Comparison of ENCODE assay signal across 10 cellular contexts in the genomic region with DNA sequence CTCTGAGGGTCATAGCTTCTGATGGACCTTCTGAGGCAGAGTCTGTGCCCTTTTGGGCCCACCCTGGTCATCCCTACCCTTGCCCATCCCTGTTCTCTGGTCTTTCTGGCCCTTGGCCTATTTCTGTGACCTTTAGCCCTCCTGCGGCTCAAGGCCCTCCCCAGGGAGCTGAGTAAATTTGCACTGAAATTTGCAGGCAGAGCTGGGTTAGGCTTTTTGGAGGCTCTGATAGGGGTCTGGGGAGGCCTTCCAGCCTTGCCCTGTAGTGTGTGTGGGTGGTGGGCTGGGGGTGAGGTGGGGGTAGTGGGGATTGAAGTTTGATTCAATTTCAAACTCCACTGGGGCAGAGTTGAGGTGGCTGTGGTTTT. TPM values are rescaled to one million over a fixed set of nuclear protein-coding genes. Genes with fewer than 3 reads are reported as not detected.
DNase-seq lines count a peak whose midpoint lies in the region; ATAC-seq and TF ChIP-seq lines count a peak whose summit lies in the region.
"Had no signal": no experiment of that assay in that cellular context is flagged by ENCODE, and none has a peak within 500 bp of the region (broad histone marks: within the 10 kb centered on the region; RNA-seq: fewer than 3 reads in every experiment).

No MANE protein-coding gene starts in this region.

- POLR2A ChIA-PET in activated CD4-positive, alpha-beta T cell treated with anti-CD3 and anti-CD28 coated beads for 36 hours (lab: Charles Lee), result interaction anchor here (1.0 kb wide), 2 partner anchors 20 to 154 kb away, joined by 3 read pairs; no protein-coding TSS in a partner anchor
- POLR2A ChIA-PET in activated CD8-positive, alpha-beta T cell treated with anti-CD3 and anti-CD28 coated beads, Interleukin-2, amount 10 ng/mL, durations not matched to agents 7 days and 5 days (lab: Charles Lee), result interaction anchor here (0.8 to 2.5 kb wide), 9 partner anchors 8 to 1361 kb away, joined by 3 to 8 read pairs (median 6); a partner anchor contains a TSS

- TF ChIP-seq CTCF in right lobe of liver (IDR thresholded peaks at IDR 0.05), result no peak

- DNase-seq in activated CD4-positive, alpha-beta T cell treated with anti-CD3 and anti-CD28 coated beads for 36 hours, result no peak
- DNase-seq in activated CD4-positive, alpha-beta T cell treated with anti-CD3 and anti-CD28 coated beads, Interleukin-2, amount 50 U/mL, for 1 hour, result no peak
- DNase-seq in activated CD8-positive, alpha-beta T cell treated with anti-CD3 and anti-CD28 coated beads, Interleukin-2, amount 10 ng/mL, durations not matched to agents 7 days and 5 days, result no peak
- DNase-seq in right lobe of liver (peak in 1 of 3 donors; percentile 35), NCI-H1417 (lab: John Stamatoyannopoulos, UW) (no peak), NCI-H69 (lab: John Stamatoyannopoulos, UW) (no peak), DMS53 (lab: John Stamatoyannopoulos, UW) (no peak)
- no peak for DNase-seq in stimulated activated naive CD8-positive, alpha-beta T cell treated with anti-CD3 and anti-CD28 coated beads, Interleukin-15, amount 100 ng/mL, for 72 hours
- DNase-seq: trophoblast cell had no signal

- H3K36me3 ChIP-seq in right lobe of liver, result no peaks in the 10 kb centered on the region

- no peaks in the 10 kb centered on the region for H3K27me3 Mint-ChIP-seq in activated CD4-positive, alpha-beta T cell treated with anti-CD3 and anti-CD28 coated beads for 36 hours
- H3K27me3 Mint-ChIP-seq in activated CD8-positive, alpha-beta T cell treated with anti-CD3 and anti-CD28 coated beads, Interleukin-2, amount 10 ng/mL, durations not matched to agents 7 days and 5 days (ENCODE audit: low read depth), result no peaks in the 10 kb centered on the region
- no peaks in the 10 kb centered on the region for H3K27me3 Mint-ChIP-seq in stimulated activated naive CD8-positive, alpha-beta T cell treated with anti-CD3 and anti-CD28 coated beads, Interleukin-15, amount 100 ng/mL, for 72 hours

- no peak for ATAC-seq in activated CD4-positive, alpha-beta T cell treated with anti-CD3 and anti-CD28 coated beads for 36 hours
- no peak for ATAC-seq in activated CD8-positive, alpha-beta T cell treated with anti-CD3 and anti-CD28 coated beads, Interleukin-2, amount 10 ng/mL, durations not matched to agents 7 days and 5 days
- ATAC-seq in right lobe of liver, result peak; percentile 26 to 49 (median 39)
- ATAC-seq in stimulated activated naive CD8-positive, alpha-beta T cell treated with anti-CD3 and anti-CD28 coated beads, Interleukin-15, amount 100 ng/mL, for 72 hours, result no peak

- H3K4me3 ChIP-seq in right lobe of liver, result peak overlapping the region in 2 of 3 donors; percentile 25 to 31

- 13% methylated on average over 1 of the region's 1 CpG for WGBS in right lobe of liver (ENCODE audit: insufficient coverage, low coverage, low lambda C conversion rate, missing lambda C conversion rate)

- intact Hi-C loops in activated CD4-positive, alpha-beta T cell treated with anti-CD3 and anti-CD28 coated beads for 36 hours (cut with DNase I, micrococcal nuclease), result loop anchor here in 1 of 2 experiments (10.0 kb wide), 1 partner anchor 552 kb away; no protein-coding TSS in a partner anchor
- intact Hi-C loops in right lobe of liver (cut with DNase I), result no loop called here

- H3K27ac ChIP-seq in right lobe of liver, result peak overlapping the region; percentile 78 to 87 (median 86)

- no peaks in the 10 kb centered on the region for H3K9me3 Mint-ChIP-seq in activated CD4-positive, alpha-beta T cell treated with anti-CD3 and anti-CD28 coated beads for 36 hours (ENCODE audit: low read depth)
- no peaks in the 10 kb centered on the region for H3K9me3 Mint-ChIP-seq in activated CD8-positive, alpha-beta T cell treated with anti-CD3 and anti-CD28 coated beads, Interleukin-2, amount 10 ng/mL, durations not matched to agents 7 days and 5 days (ENCODE audit: insufficient read depth)
- H3K9me3 Mint-ChIP-seq in stimulated activated naive CD8-positive, alpha-beta T cell treated with anti-CD3 and anti-CD28 coated beads, Interleukin-15, amount 100 ng/mL, for 72 hours, result no peaks in the 10 kb centered on the region

- CTCF ChIA-PET in activated CD4-positive, alpha-beta T cell treated with anti-CD3 and anti-CD28 coated beads for 36 hours (lab: Charles Lee), result interaction anchor here (0.7 to 3.4 kb wide), 7 partner anchors 10 to 149 kb away, joined by 3 to 16 read pairs (median 6); no protein-coding TSS in a partner anchor
- CTCF ChIA-PET in activated CD8-positive, alpha-beta T cell treated with anti-CD3 and anti-CD28 coated beads, Interleukin-2, amount 10 ng/mL, durations not matched to agents 7 days and 5 days (lab: Charles Lee), result interaction anchor here (1.0 to 3.0 kb wide), 9 partner anchors 8 to 233 kb away, joined by 3 to 18 read pairs (median 4); no protein-coding TSS in a partner anchor

- H3K36me3 Mint-ChIP-seq in activated CD4-positive, alpha-beta T cell treated with anti-CD3 and anti-CD28 coated beads for 36 hours (ENCODE audit: low read depth), result peaks cover 22% of the 10 kb centered on the region
- H3K36me3 Mint-ChIP-seq in activated CD8-positive, alpha-beta T cell treated with anti-CD3 and anti-CD28 coated beads, Interleukin-2, amount 10 ng/mL, durations not matched to agents 7 days and 5 days (ENCODE audit: low read depth), result peaks cover 54% of the 10 kb centered on the region

- peaks cover 95% of the 10 kb centered on the region for H3K4me1 Mint-ChIP-seq in activated CD4-positive, alpha-beta T cell treated with anti-CD3 and anti-CD28 coated beads for 36 hours
- peaks cover 93% of the 10 kb centered on the region for H3K4me1 Mint-ChIP-seq in activated CD8-positive, alpha-beta T cell treated with anti-CD3 and anti-CD28 coated beads, Interleukin-2, amount 10 ng/mL, durations not matched to agents 7 days and 5 days (ENCODE audit: low read depth)
- peaks cover 99% of the 10 kb centered on the region for H3K4me1 Mint-ChIP-seq in stimulated activated naive CD8-positive, alpha-beta T cell treated with anti-CD3 and anti-CD28 coated beads, Interleukin-15, amount 100 ng/mL, for 72 hours

- peaks cover 5 to 90% (median 60%) of the 10 kb centered on the region in 4 donors for H3K4me1 ChIP-seq in right lobe of liver

- H3K27me3 ChIP-seq in right lobe of liver, result no peaks in the 10 kb centered on the region

- peak overlapping the region; percentile 64 for H3K4me3 Mint-ChIP-seq in activated CD4-positive, alpha-beta T cell treated with anti-CD3 and anti-CD28 coated beads for 36 hours
- peak overlapping the region; percentile 71 for H3K4me3 Mint-ChIP-seq in activated CD8-positive, alpha-beta T cell treated with anti-CD3 and anti-CD28 coated beads, Interleukin-2, amount 10 ng/mL, durations not matched to agents 7 days and 5 days
- peak overlapping the region; percentile 88 to 91 for H3K4me3 Mint-ChIP-seq in stimulated activated naive CD8-positive, alpha-beta T cell treated with anti-CD3 and anti-CD28 coated beads, Interleukin-15, amount 100 ng/mL, for 72 hours

- H3K27ac Mint-ChIP-seq in activated CD4-positive, alpha-beta T cell treated with anti-CD3 and anti-CD28 coated beads for 36 hours, result peak overlapping the region; percentile 84
- H3K27ac Mint-ChIP-seq in activated CD8-positive, alpha-beta T cell treated with anti-CD3 and anti-CD28 coated beads, Interleukin-2, amount 10 ng/mL, durations not matched to agents 7 days and 5 days, result peak overlapping the region; percentile 98
- peak overlapping the region; percentile 95 to 98 for H3K27ac Mint-ChIP-seq in stimulated activated naive CD8-positive, alpha-beta T cell treated with anti-CD3 and anti-CD28 coated beads, Interleukin-15, amount 100 ng/mL, for 72 hours

- TF ChIP-seq POLR2A in right lobe of liver (IDR thresholded peaks at IDR 0.05), result no peak

- no peaks in the 10 kb centered on the region for H3K9me3 ChIP-seq in right lobe of liver

RNA-seq across cellular contexts. Expression of a gene that starts 17.8 kb away (rescaled TPM):
- 10 to 100 TPM; 29.8 to 40.2 TPM for total RNA-seq in activated CD4-positive, alpha-beta T cell treated with anti-CD3 and anti-CD28 coated beads for 36 hours
- total RNA-seq in activated CD8-positive, alpha-beta T cell treated with anti-CD3 and anti-CD28 coated beads, Interleukin-2, amount 10 ng/mL, durations not matched to agents 7 days and 5 days, result 10 to 100 TPM; 61.1 to 63.2 TPM
- total RNA-seq in right lobe of liver, result 10 to 100 TPM; 17.7 to 41.9 (median 22.9) TPM

RNA-seq across cellular contexts. Expression of a gene that starts 37.7 kb away (rescaled TPM):
- total RNA-seq in activated CD4-positive, alpha-beta T cell treated with anti-CD3 and anti-CD28 coated beads for 36 hours, result not detected
- under 1 TPM in 1 of 2 experiments, not detected in 1; 0.29 TPM for total RNA-seq in activated CD8-positive, alpha-beta T cell treated with anti-CD3 and anti-CD28 coated beads, Interleukin-2, amount 10 ng/mL, durations not matched to agents 7 days and 5 days
- under 1 TPM in 5 of 6 experiments, not detected in 1; 0.22 to 0.78 (median 0.37) TPM for total RNA-seq in right lobe of liver
- total RNA-seq: A673 had no signal

RNA-seq across cellular contexts. Expression of a gene that starts 39.1 kb away (rescaled TPM):
- 100 to 1,000 TPM; 105 to 171 TPM for total RNA-seq in activated CD4-positive, alpha-beta T cell treated with anti-CD3 and anti-CD28 coated beads for 36 hours
- 100 to 1,000 TPM; 103 to 110 TPM for total RNA-seq in activated CD8-positive, alpha-beta T cell treated with anti-CD3 and anti-CD28 coated beads, Interleukin-2, amount 10 ng/mL, durations not matched to agents 7 days and 5 days
- total RNA-seq in right lobe of liver, result 1 to 10 TPM in 5 of 6 experiments, under 1 TPM in 1; 0.42 to 9.1 (median 3.1) TPM

Comparison
In these comparisons a context has a peak if more than half of its experiments do, and no peak if none do; other contexts are left out.
1. ATAC-seq: peak in right lobe of liver (4 of 4); none in activated CD4-positive, alpha-beta T cell treated with anti-CD3 and anti-CD28 coated beads for 36 hours (single experiment), activated CD8-positive, alpha-beta T cell treated with anti-CD3 and anti-CD28 coated beads, Interleukin-2, amount 10 ng/mL, durations not matched to agents 7 days and 5 days (single experiment) and stimulated activated naive CD8-positive, alpha-beta T cell treated with anti-CD3 and anti-CD28 coated beads, Interleukin-15, amount 100 ng/mL, for 72 hours (single experiment).
2. RNA of a gene that starts 39.1 kb away (total RNA-seq): 105 to 171 TPM in activated CD4-positive, alpha-beta T cell treated with anti-CD3 and anti-CD28 coated beads for 36 hours and 103 to 110 TPM in activated CD8-positive, alpha-beta T cell treated with anti-CD3 and anti-CD28 coated beads, Interleukin-2, amount 10 ng/mL, durations not matched to agents 7 days and 5 days; 0.42 to 9.1 TPM in right lobe of liver; every median in the first group is over 10 times any median in the second.
3. Peak in every context shown above with its lines, with median percentiles within 50 percentile points of each other: H3K27ac Mint-ChIP-seq and H3K4me3 Mint-ChIP-seq.